8 cellular contexts compared by ENCODE assay signal in the genomic region with DNA sequence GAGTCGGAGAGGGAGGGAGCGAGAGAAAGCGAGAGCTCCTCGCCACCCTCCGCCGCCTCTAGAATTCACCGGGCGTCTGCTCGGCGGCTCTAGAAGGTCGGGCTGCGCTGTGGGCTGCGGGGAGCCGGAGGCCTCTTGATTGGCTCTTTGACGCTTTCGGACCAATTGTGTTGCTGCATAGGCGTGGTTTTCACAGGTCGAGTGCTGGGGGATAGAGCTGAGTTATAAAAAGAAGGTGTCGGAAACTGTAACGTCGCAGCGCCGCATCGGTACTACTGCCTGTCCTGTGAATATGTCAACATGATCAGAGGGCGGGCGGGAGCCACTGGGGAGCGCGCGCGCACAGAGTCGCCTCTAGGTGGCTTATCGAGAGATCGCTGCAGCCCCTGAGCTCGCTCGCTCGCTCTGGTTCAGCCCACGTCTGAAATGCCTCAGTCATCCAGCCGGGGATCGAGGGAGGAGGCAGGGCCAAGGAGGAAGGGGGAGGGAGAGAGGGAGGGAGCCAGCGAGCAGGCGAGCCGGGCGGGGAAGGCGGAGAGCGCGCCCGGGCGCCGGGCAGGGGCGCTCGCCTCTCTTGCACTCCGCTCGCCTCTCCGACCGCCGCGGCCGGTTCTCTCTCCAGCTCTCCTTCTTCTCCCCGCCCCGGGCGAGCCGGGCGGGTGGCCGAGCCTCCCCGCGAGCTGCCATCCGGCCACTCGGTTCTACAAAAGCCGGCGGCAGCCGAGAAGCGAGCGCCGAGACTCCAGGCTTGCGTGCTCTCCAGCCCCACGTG. TPM values are rescaled to one million over a fixed set of nuclear protein-coding genes. Genes with fewer than 3 reads are reported as not detected.
A peak's percentile ranks its signal among the peaks of the same experiment; 100 is the strongest.
DNase-seq lines count a peak whose midpoint lies in the region; ATAC-seq lines count a peak whose summit lies in the region.

A gene (minus strand): TSS at position 78 of the 772 bp plus-strand sequence. CDS start 975 bp downstream, outside the sequence.

- peaks cover 91% of the 10 kb centered on the region for H3K27me3 Mint-ChIP-seq in activated CD4-positive, alpha-beta T cell treated with anti-CD3 and anti-CD28 coated beads, Interleukin-2, amount 10 ng/mL, durations not matched to agents 24 days and 14 days

- peak within 1 kb of the TSS; percentile 91 to 93 for H3K9ac ChIP-seq in duodenal mucosa (ENCODE audit: low read depth in 1 of 2, low read length in 2 of 2)

- peak; percentile 68 for ATAC-seq in GM19035 (IDR thresholded peaks at IDR 0.05; ENCODE audit: unreplicated experiment)
- ATAC-seq in left lobe of liver, result peak; percentile 80
- no peak for ATAC-seq in HG02852 (IDR thresholded peaks at IDR 0.05; ENCODE audit: unreplicated experiment)

- peak within 1 kb of the TSS; percentile 84 to 96 for H3K4me3 ChIP-seq in duodenal mucosa (ENCODE audit: low read depth in 1 of 2, low read length in 2 of 2)

- peaks cover 8% of the 10 kb centered on the region for H3K36me3 Mint-ChIP-seq in activated CD4-positive, alpha-beta T cell treated with anti-CD3 and anti-CD28 coated beads, Interleukin-2, amount 10 ng/mL, durations not matched to agents 24 days and 14 days (ENCODE audit: low read depth)

- peak within 1 kb of the TSS; percentile 57 for H3K4me3 Mint-ChIP-seq in activated CD4-positive, alpha-beta T cell treated with anti-CD3 and anti-CD28 coated beads, Interleukin-2, amount 10 ng/mL, durations not matched to agents 24 days and 14 days

- DNase-seq in NCI-H2029 (lab: John Stamatoyannopoulos, UW) (peak; percentile 98), left lobe of liver (ENCODE audit: low spot score) (peak; percentile 96), COR-L47 (lab: John Stamatoyannopoulos, UW) (no peak)
- DNase-seq in activated CD4-positive, alpha-beta T cell treated with anti-CD3 and anti-CD28 coated beads, Interleukin-2, amount 10 ng/mL, durations not matched to agents 24 days and 14 days, result peak; percentile 73
- DNase-seq in stimulated activated CD4-positive, alpha-beta T cell treated with anti-CD3 and anti-CD28 coated beads, Interleukin-15, amount 100 ng/mL, for 48 hours (ENCODE audit: low read depth in 2 of 2), result peak; percentile 42 to 48

- peaks cover 10% of the 10 kb centered on the region for H3K4me1 Mint-ChIP-seq in activated CD4-positive, alpha-beta T cell treated with anti-CD3 and anti-CD28 coated beads, Interleukin-2, amount 10 ng/mL, durations not matched to agents 24 days and 14 days

- peaks cover 15% of the 10 kb centered on the region for H3K9me3 Mint-ChIP-seq in activated CD4-positive, alpha-beta T cell treated with anti-CD3 and anti-CD28 coated beads, Interleukin-2, amount 10 ng/mL, durations not matched to agents 24 days and 14 days

- peak within 1 kb of the TSS; percentile 81 for H3K27ac Mint-ChIP-seq in activated CD4-positive, alpha-beta T cell treated with anti-CD3 and anti-CD28 coated beads, Interleukin-2, amount 10 ng/mL, durations not matched to agents 24 days and 14 days

- peaks cover 9 to 33% of the 10 kb centered on the region in 2 donors for H3K27me3 ChIP-seq in duodenal mucosa (ENCODE audit: control insufficient read depth in 1 of 2, insufficient read depth in 2 of 2, low read length in 2 of 2)

- H3K27ac ChIP-seq in duodenal mucosa (ENCODE audit: low read depth, low read length), result peak within 1 kb of the TSS; percentile 93

- H3K36me3 ChIP-seq in duodenal mucosa (ENCODE audit: control insufficient read depth in 1 of 2, insufficient read depth in 2 of 2, low read length in 2 of 2), result peaks cover under 1 to 5% of the 10 kb centered on the region in 2 donors

- intact Hi-C loops in activated CD4-positive, alpha-beta T cell treated with anti-CD3 and anti-CD28 coated beads, Interleukin-2, amount 10 ng/mL, durations not matched to agents 24 days and 14 days (cut with micrococcal nuclease), result loop anchor here (2.0 to 5.0 kb wide), 4 partner anchors 17 to 1212 kb away; a partner anchor contains a TSS

- H3K4me1 ChIP-seq in duodenal mucosa (ENCODE audit: control insufficient read depth in 1 of 2, insufficient read depth in 2 of 2, low read length in 2 of 2), result peaks cover 12 to 14% of the 10 kb centered on the region in 2 donors

- H3K9me3 ChIP-seq in duodenal mucosa (ENCODE audit: control insufficient read depth in 1 of 2, low read length in 2 of 2), result no peaks in the 10 kb centered on the region

RNA-seq across cellular contexts. Expression of the gene that starts here (rescaled TPM):
- total RNA-seq in activated CD4-positive, alpha-beta T cell treated with anti-CD3 and anti-CD28 coated beads, Interleukin-2, amount 10 ng/mL, durations not matched to agents 24 days and 14 days, result not detected in 2 replicates
- 37.2 TPM for total RNA-seq in left lobe of liver

Comparison
In these comparisons a context has a peak if more than half of its experiments do, and no peak if none do; other contexts are left out.
1. RNA of the gene that starts here (total RNA-seq): 37.2 TPM in left lobe of liver (single experiment); not detected in activated CD4-positive, alpha-beta T cell treated with anti-CD3 and anti-CD28 coated beads, Interleukin-2, amount 10 ng/mL, durations not matched to agents 24 days and 14 days; every median in the first group is over 10 times any median in the second.
2. Peak in DNase-seq in activated CD4-positive, alpha-beta T cell treated with anti-CD3 and anti-CD28 coated beads, Interleukin-2, amount 10 ng/mL, durations not matched to agents 24 days and 14 days; RNA of the gene not detected or under 1 TPM.